11 cellular contexts compared by ENCODE assay signal in genomic region chr2:222052934-222053367, GRCh38.
DNase-seq lines count a peak whose midpoint lies in the region; ATAC-seq and TF ChIP-seq lines count a peak whose summit lies in the region.
"Had no signal": no experiment of that assay in that cellular context is flagged by ENCODE, and none has a peak within 500 bp of the region (broad histone marks: within the 10 kb centered on the region; RNA-seq: fewer than 3 reads in every experiment).

No MANE protein-coding gene starts in this region.

- DNase-seq in NOMO-1 treated with DMSO at 0.1 percent for 48 hours (lab: John Stamatoyannopoulos, UW; ENCODE audit: unreplicated experiment) (peak; percentile 39), NOMO-1 treated with dmso at 0.1 percent for 144 hours (lab: John Stamatoyannopoulos, UW; ENCODE audit: unreplicated experiment) (no peak), WTC11 (ENCODE audit: low spot score) (peak; percentile 82), psoas muscle (no peak), OCI-M2 (lab: John Stamatoyannopoulos, UW; ENCODE audit: unreplicated experiment) (no peak), cerebellum (ENCODE audit: low spot score) (no peak), MV-4-11 (lab: John Stamatoyannopoulos, UW) (no peak)
- DNase-seq: NCI-H1930; stimulated activated naive CD8-positive, alpha-beta T cell treated with anti-CD3 and anti-CD28 coated beads, Interleukin-15, Interleukin-2, amounts not matched to agents 100 U/mL and 50 U/mL, for 24 hours had no signal

- no peaks in the 10 kb centered on the region for H3K36me3 ChIP-seq in psoas muscle (ENCODE audit: insufficient read depth in 1 of 2, low read depth in 1 of 2)

- no peaks in the 10 kb centered on the region for H3K9me3 Mint-ChIP-seq in WTC11

- POLR2A ChIA-PET in WTC11 (lab: Charles Lee), result no interaction called here

- no peaks in the 10 kb centered on the region for H3K36me3 Mint-ChIP-seq in WTC11

- peak; percentile 47 for TF ChIP-seq CTCF in WTC11 (IDR thresholded peaks at IDR 0.05)
- TF ChIP-seq CTCF in psoas muscle (IDR thresholded peaks at IDR 0.05), result peak; percentile 13

- H3K27ac ChIP-seq in psoas muscle, result no peak overlapping the region

- H3K4me3 ChIP-seq in psoas muscle, result no peak overlapping the region

- CTCF ChIA-PET in WTC11 (lab: Charles Lee), result interaction anchor here (0.6 to 3.4 kb wide), 22 partner anchors 10 to 508 kb away, joined by 3 to 42 read pairs (median 6); partner anchors contain the start of gene PAX3

- ATAC-seq in HG03175 (IDR thresholded peaks at IDR 0.05; ENCODE audit: unreplicated experiment), result peak; percentile 71
- ATAC-seq in WTC11, result peak; percentile 93
- ATAC-seq in psoas muscle, result no peak
- ATAC-seq: stimulated activated naive CD8-positive, alpha-beta T cell treated with anti-CD3 and anti-CD28 coated beads, Interleukin-15, Interleukin-2, amounts not matched to agents 100 U/mL and 50 U/mL, for 24 hours had no signal

- no peaks in the 10 kb centered on the region for H3K9me3 ChIP-seq in psoas muscle

- peaks cover 100% of the 10 kb centered on the region for H3K27me3 Mint-ChIP-seq in WTC11 (ENCODE audit: low read depth)

- no peaks in the 10 kb centered on the region for H3K4me1 ChIP-seq in psoas muscle

- WGBS in psoas muscle, 3 donors, result 9 to 13% (median 10%) methylated on average over 9 of the region's 9 CpGs

- peak overlapping the region; percentile 29 for H3K4me3 Mint-ChIP-seq in WTC11
- H3K4me3 Mint-ChIP-seq: B cell had no signal

- intact Hi-C loops in psoas muscle (cut with DNase I), result no loop called here

- H3K27ac Mint-ChIP-seq in WTC11, result no peak overlapping the region
- H3K27ac Mint-ChIP-seq: B cell had no signal

- peaks cover 0 to 21% (median 2%) of the 10 kb centered on the region in 3 donors for H3K27me3 ChIP-seq in psoas muscle (ENCODE audit: insufficient read depth in 3 of 3, low read length in 2 of 3)

- H3K4me1 Mint-ChIP-seq in WTC11, result peaks cover 16% of the 10 kb centered on the region
- H3K4me1 Mint-ChIP-seq: B cell had no signal

TF ChIP-seq in WTC11, 78 proteins besides CTCF, POLR2A, EP300 and RAD21:
- TF ChIP-seq ATF6 (CRISPR knock-in tag; IDR thresholded peaks at IDR 0.05) (no peak), CREM (CRISPR knock-in tag; IDR thresholded peaks at IDR 0.05) (0 out of 2 replicates have a peak, but pooled peaks have one; percentile 53), MYBL2 (CRISPR knock-in tag; IDR thresholded peaks at IDR 0.05) (no peak)

Comparison
In these comparisons a context has a peak if more than half of its experiments do, and no peak if none do; other contexts are left out.
1. DNase-seq: peak in NOMO-1 treated with DMSO at 0.1 percent for 48 hours (single experiment) and WTC11 (single experiment); none in NOMO-1 treated with dmso at 0.1 percent for 144 hours (single experiment), psoas muscle (0 of 2), OCI-M2 (single experiment), cerebellum (single experiment) and MV-4-11 (single experiment).
2. ATAC-seq: peak in HG03175 (single experiment) and WTC11 (single experiment); none in psoas muscle (0 of 4).